ENCODE assay signal across 15 cellular contexts in the genomic region with DNA sequence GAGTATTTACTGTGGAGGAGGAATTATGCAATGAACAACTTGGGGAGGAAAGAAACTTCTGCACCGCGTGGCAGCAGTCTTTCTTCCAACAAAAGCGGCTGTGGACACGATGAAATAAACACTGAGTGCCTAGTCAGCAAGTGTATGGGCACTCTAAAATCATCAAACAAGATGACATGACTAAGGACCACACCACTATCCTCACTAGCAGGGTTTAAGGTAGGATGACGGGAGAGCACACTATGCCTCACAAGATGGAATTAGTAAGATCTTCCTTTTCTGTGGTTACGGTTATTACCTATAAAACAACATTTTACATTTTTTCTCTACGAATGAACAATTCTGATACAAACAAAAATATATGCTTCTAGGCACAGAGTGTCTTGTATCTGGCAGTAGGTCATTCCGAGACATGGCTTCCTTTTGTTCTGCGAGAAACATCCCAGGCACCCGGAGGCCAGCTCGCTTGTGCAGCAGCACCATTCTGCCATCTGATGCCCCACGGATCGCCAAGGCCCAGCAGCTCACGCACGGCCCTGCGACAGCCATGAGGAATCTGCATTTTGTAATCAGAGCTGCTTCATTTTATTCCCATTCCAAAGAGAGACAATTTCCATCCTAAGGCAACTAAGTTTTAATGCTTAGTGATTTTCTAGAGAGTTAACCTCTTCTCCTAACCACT.
"Had no signal": no experiment of that assay in that cellular context is flagged by ENCODE, and none has a peak within 500 bp of the region (broad histone marks: within the 10 kb centered on the region; RNA-seq: fewer than 3 reads in every experiment).

No MANE protein-coding gene starts in this region.

- H3K36me3 Mint-ChIP-seq: natural killer cell treated with Interleukin-12 subunit alpha and Interleukin-12 subunit beta and Interleukin-15 and Interleukin-18, amount 100 ng/mL, for 72 hours had no signal

- H3K9me3 Mint-ChIP-seq: activated naive CD8-positive, alpha-beta T cell treated with anti-CD3 and anti-CD28 coated beads, Interleukin-2, amount 50 U/mL, for 24 hours; dendritic cell treated with granulocyte-macrophage colony-stimulating factor and Interleukin-4, amounts not matched to agents 40 ng/mL and 50 ng/mL, for 4 days; natural killer cell treated with Interleukin-12 subunit alpha and Interleukin-12 subunit beta and Interleukin-15 and Interleukin-18, amount 100 ng/mL, for 72 hours; stimulated activated naive B cell treated with anti-CD40 and anti-IgM and Interleukin-4, amounts not matched to agents 10 μg/mL and 1 μg/mL and 100 μg/mL, for 72 hours had no signal

- H3K27me3 Mint-ChIP-seq: activated naive CD8-positive, alpha-beta T cell treated with anti-CD3 and anti-CD28 coated beads, Interleukin-2, amount 50 U/mL, for 24 hours; dendritic cell treated with granulocyte-macrophage colony-stimulating factor and Interleukin-4, amounts not matched to agents 40 ng/mL and 50 ng/mL, for 4 days; natural killer cell treated with Interleukin-12 subunit alpha and Interleukin-12 subunit beta and Interleukin-15 and Interleukin-18, amount 100 ng/mL, for 72 hours; stimulated activated naive B cell treated with anti-CD40 and anti-IgM and Interleukin-4, amounts not matched to agents 10 μg/mL and 1 μg/mL and 100 μg/mL, for 72 hours had no signal

- DNase-seq: activated gamma-delta T cell; activated naive CD8-positive, alpha-beta T cell treated with anti-CD3 and anti-CD28 coated beads, Interleukin-2, amount 50 U/mL, for 24 hours; activated T-cell treated with anti-CD3 and anti-CD28 coated beads, Interleukin-2, amount 50 U/mL, for 1 hour; aorta; cerebellar nuclear complex; effector memory CD4-positive, alpha-beta T cell; foreskin fibroblast; nucleus accumbens; stimulated activated CD4-positive, alpha-beta T cell treated with anti-CD3 and anti-CD28 coated beads, Interleukin-2, amount 100 ng/mL, for 48 hours; stimulated activated naive B cell treated with anti-CD40 and anti-IgM and Interleukin-4, amounts not matched to agents 10 μg/mL and 1 μg/mL and 100 μg/mL, for 72 hours; trophoblast cell had no signal

- H3K4me3 Mint-ChIP-seq: activated naive CD8-positive, alpha-beta T cell treated with anti-CD3 and anti-CD28 coated beads, Interleukin-2, amount 50 U/mL, for 24 hours; dendritic cell treated with granulocyte-macrophage colony-stimulating factor and Interleukin-4, amounts not matched to agents 40 ng/mL and 50 ng/mL, for 4 days; natural killer cell treated with Interleukin-12 subunit alpha and Interleukin-12 subunit beta and Interleukin-15 and Interleukin-18, amount 100 ng/mL, for 72 hours; stimulated activated naive B cell treated with anti-CD40 and anti-IgM and Interleukin-4, amounts not matched to agents 10 μg/mL and 1 μg/mL and 100 μg/mL, for 72 hours had no signal

- H3K4me1 Mint-ChIP-seq: activated naive CD8-positive, alpha-beta T cell treated with anti-CD3 and anti-CD28 coated beads, Interleukin-2, amount 50 U/mL, for 24 hours; stimulated activated naive B cell treated with anti-CD40 and anti-IgM and Interleukin-4, amounts not matched to agents 10 μg/mL and 1 μg/mL and 100 μg/mL, for 72 hours had no signal

- H3K27me3 ChIP-seq: right atrium auricular region, SJSA1 had no signal

- ATAC-seq: activated naive CD8-positive, alpha-beta T cell treated with anti-CD3 and anti-CD28 coated beads, Interleukin-2, amount 50 U/mL, for 24 hours; stimulated activated naive B cell treated with anti-CD40 and anti-IgM and Interleukin-4, amounts not matched to agents 10 μg/mL and 1 μg/mL and 100 μg/mL, for 72 hours had no signal

- H3K27ac Mint-ChIP-seq: activated naive CD8-positive, alpha-beta T cell treated with anti-CD3 and anti-CD28 coated beads, Interleukin-2, amount 50 U/mL, for 24 hours; dendritic cell treated with granulocyte-macrophage colony-stimulating factor and Interleukin-4, amounts not matched to agents 40 ng/mL and 50 ng/mL, for 4 days; natural killer cell treated with Interleukin-12 subunit alpha and Interleukin-12 subunit beta and Interleukin-15 and Interleukin-18, amount 100 ng/mL, for 72 hours; stimulated activated naive B cell treated with anti-CD40 and anti-IgM and Interleukin-4, amounts not matched to agents 10 μg/mL and 1 μg/mL and 100 μg/mL, for 72 hours had no signal

- H3K4me3 ChIP-seq: right atrium auricular region, SJSA1 had no signal
